ENCODE assay signal across 8 cellular contexts in genomic region chr17:17568772-17569195, GRCh38. TPM values are rescaled to one million over a fixed set of nuclear protein-coding genes. Genes with fewer than 3 reads are reported as not detected.
DNase-seq lines count a peak whose midpoint lies in the region; ATAC-seq, FAIRE-seq and TF ChIP-seq lines count a peak whose summit lies in the region.

No MANE protein-coding gene starts in this region.

- H3K9me3 ChIP-seq in A549 (no peaks in the 10 kb centered on the region), parathyroid adenoma (ENCODE audit: control insufficient read depth, low read length) (no peaks in the 10 kb centered on the region)

- H3K4me3 ChIP-seq in A549 (no peak overlapping the region), GM12875 (ENCODE audit: low read depth, low read length) (no peak overlapping the region), fibroblast of villous mesenchyme (ENCODE audit: low read depth, low read length) (no peak overlapping the region), parathyroid adenoma (ENCODE audit: low read depth, low read length) (no peak overlapping the region)

- peak; percentile 58 to 86; a peak in 5 of 6 replicates for ATAC-seq in A549
- no peak for ATAC-seq in GM18907 (IDR thresholded peaks at IDR 0.05; ENCODE audit: unreplicated experiment)
- ATAC-seq in GM18519 (IDR thresholded peaks at IDR 0.05; ENCODE audit: low FRiP score, unreplicated experiment): no peak

- H3K27ac ChIP-seq in A549 (no peak overlapping the region), parathyroid adenoma (no peak overlapping the region)

- no peak overlapping the region for H2AFZ ChIP-seq in parathyroid adenoma

- H3K36me3 ChIP-seq in parathyroid adenoma (ENCODE audit: control insufficient read depth, insufficient read depth, low read length): no peaks in the 10 kb centered on the region

- no peak for TF ChIP-seq POLR2A in A549 (IDR thresholded peaks at IDR 0.05; ENCODE audit: low read length)

- POLR2A ChIA-PET in A549 (lab: Yijun Ruan, JAX): interaction anchor here (0.6 to 1.9 kb wide), 2 partner anchors 30 to 72 kb away, joined by 3 to 8 read pairs; partner anchors contain the start of gene RASD1

- CTCF ChIA-PET in A549 (lab: Yijun Ruan, JAX): interaction anchor here (0.6 to 12.7 kb wide), 49 partner anchors 9 to 552 kb away, joined by 3 to 254 read pairs (median 9); partner anchors contain the start of genes PEMT and RASD1

- no peaks in the 10 kb centered on the region for H3K4me1 ChIP-seq in A549
- no peaks in the 10 kb centered on the region for H3K4me1 ChIP-seq in parathyroid adenoma

- H3K79me2 ChIP-seq in parathyroid adenoma: peaks cover 27% of the 10 kb centered on the region

- FAIRE-seq in A549 (lab: Jason Lieb, UNC): peak; percentile 68

- TF ChIP-seq EP300 in A549 (IDR thresholded peaks at IDR 0.05): no peak

- H3K27me3 ChIP-seq in parathyroid adenoma (ENCODE audit: control insufficient read depth, insufficient read depth, low read length): no peaks in the 10 kb centered on the region

- 49% methylated on average over 6 of the region's 6 CpGs for WGBS in A549 (ENCODE audit: missing lambda C conversion rate)

- DNase-seq in A549 (ENCODE audit: low read depth in 1 of 2, low spot score in 1 of 2) (peak; percentile 64 to 95), NOMO-1 treated with DMSO at 0.1 percent for 48 hours (lab: John Stamatoyannopoulos, UW; ENCODE audit: unreplicated experiment) (peak; percentile 23), fibroblast of villous mesenchyme (ENCODE audit: low read depth) (peak; percentile 48)
- peak; percentile 58 for DNase-seq in activated T-cell treated with anti-CD3 and anti-CD28 coated beads, Interleukin-2, amount 50 U/mL, for 1 hour

- H3K4me2 ChIP-seq in A549 (no peak overlapping the region), parathyroid adenoma (ENCODE audit: low read length) (no peak overlapping the region)

- H3K9ac ChIP-seq in parathyroid adenoma: no peak overlapping the region

- TF ChIP-seq CTCF in A549 (IDR thresholded peaks at IDR 0.05): peak; percentile 84
- peak; percentile 84 for TF ChIP-seq CTCF in GM12875 (IDR thresholded peaks at IDR 0.05; ENCODE audit: borderline replicate concordance, insufficient read depth, low read depth, low read length)
- peak; percentile 85 for TF ChIP-seq CTCF in fibroblast of villous mesenchyme (IDR thresholded peaks at IDR 0.05; ENCODE audit: insufficient read depth, low read depth, low read length)
- peak; percentile 41 for TF ChIP-seq CTCF in parathyroid adenoma (IDR thresholded peaks at IDR 0.05)

- peak; percentile 80 to 81 for TF ChIP-seq RAD21 in A549 (conservative IDR thresholded peaks at IDR 0.05 in 1 of 2, IDR thresholded peaks at IDR 0.05 in 1 of 2)

TF ChIP-seq in A549, 52 proteins besides CTCF, POLR2A, EP300 and RAD21:
- TF ChIP-seq MAX (IDR thresholded peaks at IDR 0.05) (no peak), SMC3 (IDR thresholded peaks at IDR 0.05) (peak; percentile 86), CHD4 (IDR thresholded peaks at IDR 0.05; ENCODE audit: borderline replicate concordance) (no peak), KDM1A (IDR thresholded peaks at IDR 0.05; ENCODE audit: low read depth) (no peak)
TF ChIP-seq in A549: peak in this region for 1.

RNA-seq across cellular contexts. Expression of gene PEMT, which starts 22.7 kb away (rescaled TPM):
- polyA plus RNA-seq in A549 (2011; rRNA removed): 47.8 and 62.4 TPM in 2 replicates
- 88.6 and 124 TPM in 2 replicates for polyA plus RNA-seq in A549 (2012; cell fraction: cytosol; rRNA removed)
- polyA plus RNA-seq in A549 (2012; cell fraction: nucleus; rRNA removed): 78.3 and 88.5 TPM in 2 replicates
- polyA plus RNA-seq in A549 (2017; fragmentation: RNase III; extraction: RNeasy Plus Mini Kit Qiagen cat#74134 plus additional on column Dnase treatment): 40.1 to 47.5 TPM (median 43.0 TPM) in 3 replicates
- polyA minus RNA-seq in A549 (2011; rRNA and poly(A)+ RNA removed): 34.0 and 49.1 TPM in 2 replicates
- 28.9 and 36.7 TPM in 2 replicates for total RNA-seq in fibroblast of villous mesenchyme

Comparison
In these comparisons a context has a peak if more than half of its experiments do, and no peak if none do; other contexts are left out.
1. ATAC-seq: peak in A549 (2 of 2); none in GM18907 (single experiment) and GM18519 (single experiment).
2. DNase-seq: peak in every context shown above with its lines; median percentile 80 in A549; 58 in activated T-cell treated with anti-CD3 and anti-CD28 coated beads, Interleukin-2, amount 50 U/mL, for 1 hour; 48 in fibroblast of villous mesenchyme; 23 in NOMO-1 treated with DMSO at 0.1 percent for 48 hours.
3. Peak in every context shown above with its lines, with median percentiles within 50 percentile points of each other: CTCF ChIP-seq.